2 cellular contexts compared by ENCODE assay signal in the genomic region with DNA sequence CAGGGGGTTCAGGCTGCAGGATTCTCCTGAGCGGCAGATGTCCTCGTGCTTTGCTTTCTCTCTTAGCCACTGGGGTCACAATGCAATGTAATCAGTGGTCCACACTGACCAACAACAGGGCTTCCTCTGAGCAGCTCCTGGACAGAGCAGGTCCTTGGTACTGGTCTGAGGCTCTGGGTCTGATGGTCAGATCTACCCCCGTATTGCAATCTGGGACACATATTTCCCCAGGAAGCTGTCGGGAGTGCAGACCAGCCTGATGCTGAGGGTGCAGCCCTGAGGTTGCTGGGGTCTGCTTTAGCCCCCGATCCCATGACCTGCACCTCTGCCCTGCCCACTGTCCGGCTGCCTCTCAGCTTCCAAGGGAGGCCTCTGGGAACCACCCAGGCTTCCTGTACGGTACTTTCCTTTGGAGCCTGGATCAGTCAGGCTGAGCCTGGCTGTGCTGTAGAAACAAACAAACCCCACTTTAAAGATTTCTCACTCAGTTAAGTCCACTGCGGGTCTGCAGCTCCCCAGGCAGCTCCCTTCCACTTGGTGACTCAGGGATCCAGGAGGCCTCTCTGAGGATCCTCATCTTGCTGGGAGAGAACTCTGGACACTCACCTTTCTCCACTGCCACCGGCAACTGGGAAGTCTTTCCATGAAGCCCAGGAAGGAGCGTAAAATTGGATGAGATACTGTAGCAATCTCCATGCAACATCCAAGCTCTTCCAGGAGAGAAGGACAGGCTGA.
TF ChIP-seq lines count a peak whose summit lies in the region.

No MANE protein-coding gene starts in this region.

TF ChIP-seq in K562, 482 proteins besides CTCF, POLR2A, EP300 and RAD21:
- TF ChIP-seq MCM5 (IDR thresholded peaks at IDR 0.05; ENCODE audit: low read depth) (no peak), ZNF12 (CRISPR knock-in tag; IDR thresholded peaks at IDR 0.05) (0 out of 2 replicates have a peak, but pooled peaks have one; percentile 45), KAT8 (IDR thresholded peaks at IDR 0.05; ENCODE audit: low read depth) (no peak), ZNF212 (CRISPR knock-in tag; IDR thresholded peaks at IDR 0.05) (no peak), FOXK1 (CRISPR knock-in tag; IDR thresholded peaks at IDR 0.05; ENCODE audit: borderline replicate concordance) (no peak)

TF ChIP-seq in GM23338, 12 proteins besides CTCF, POLR2A, EP300 and RAD21:
- TF ChIP-seq CREB1 (CRISPR knock-in tag; IDR thresholded peaks at IDR 0.05; ENCODE audit: low read depth) (no peak), ZNF114 (CRISPR knock-in tag; IDR thresholded peaks at IDR 0.05) (no peak), ZNF331 (CRISPR knock-in tag; IDR thresholded peaks at IDR 0.05; ENCODE audit: low read depth) (no peak), EZH2phosphoT487 (IDR thresholded peaks at IDR 0.05; ENCODE audit: unreplicated experiment) (no peak), JUNB (IDR thresholded peaks at IDR 0.05; ENCODE audit: unreplicated experiment) (no peak), REST (IDR thresholded peaks at IDR 0.05; ENCODE audit: unreplicated experiment) (no peak), EZH2 (IDR thresholded peaks at IDR 0.05; ENCODE audit: low read depth, unreplicated experiment) (no peak), ZNF462 (CRISPR knock-in tag; IDR thresholded peaks at IDR 0.05) (no peak), STAT1 (IDR thresholded peaks at IDR 0.05; ENCODE audit: unreplicated experiment) (no peak), NANOG (IDR thresholded peaks at IDR 0.05; ENCODE audit: borderline replicate concordance) (no peak)
- TF ChIP-seq, protein P1, sequence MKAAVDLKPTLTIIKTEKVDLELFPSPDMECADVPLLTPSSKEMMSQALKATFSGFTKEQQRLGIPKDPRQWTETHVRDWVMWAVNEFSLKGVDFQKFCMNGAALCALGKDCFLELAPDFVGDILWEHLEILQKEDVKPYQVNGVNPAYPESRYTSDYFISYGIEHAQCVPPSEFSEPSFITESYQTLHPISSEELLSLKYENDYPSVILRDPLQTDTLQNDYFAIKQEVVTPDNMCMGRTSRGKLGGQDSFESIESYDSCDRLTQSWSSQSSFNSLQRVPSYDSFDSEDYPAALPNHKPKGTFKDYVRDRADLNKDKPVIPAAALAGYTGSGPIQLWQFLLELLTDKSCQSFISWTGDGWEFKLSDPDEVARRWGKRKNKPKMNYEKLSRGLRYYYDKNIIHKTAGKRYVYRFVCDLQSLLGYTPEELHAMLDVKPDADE (IDR thresholded peaks at IDR 0.05), result no peak
